12 cellular contexts compared by ENCODE assay signal in genomic region chr11:19995131-19995530, GRCh38.
DNase-seq lines count a peak whose midpoint lies in the region; ATAC-seq, FAIRE-seq and TF ChIP-seq lines count a peak whose summit lies in the region.
"Had no signal": no experiment of that assay in that cellular context is flagged by ENCODE, and none has a peak within 500 bp of the region (broad histone marks: within the 10 kb centered on the region; RNA-seq: fewer than 3 reads in every experiment).

No MANE protein-coding gene starts in this region.

- H3K27me3 ChIP-seq in heart left ventricle (no peaks in the 10 kb centered on the region), small intestine (ENCODE audit: control insufficient read depth in 2 of 2, insufficient read depth in 2 of 2, low read length in 2 of 2) (no peaks in the 10 kb centered on the region)
- H3K27me3 ChIP-seq: vagina had no signal

- ATAC-seq in heart left ventricle: peak; percentile 61 to 90 (median 81)
- no peak for ATAC-seq in HG03432 (IDR thresholded peaks at IDR 0.05; ENCODE audit: unreplicated experiment)
- ATAC-seq in GM21360 (IDR thresholded peaks at IDR 0.05; ENCODE audit: unreplicated experiment): no peak

- peaks cover 0 to 4% (median 0%) of the 10 kb centered on the region in 12 donors for H3K9me3 ChIP-seq in heart left ventricle
- no peaks in the 10 kb centered on the region for H3K9me3 ChIP-seq in small intestine (ENCODE audit: control insufficient read depth, low read depth)
- H3K9me3 ChIP-seq: vagina had no signal

- intact Hi-C loops in heart left ventricle (cut with DNase I): no loop called here

- peak; percentile 88 for DNase-seq in HCEC 1CT
- peak; percentile 93 for DNase-seq in amniotic epithelial cell (ENCODE audit: low read depth)
- DNase-seq in heart left ventricle: peak in 1 of 5 donors; percentile 60
- peak; percentile 69 for DNase-seq in small intestine
- no peak for DNase-seq in NAMALWA (ENCODE audit: low spot score)
- DNase-seq in NCI-H1694 treated with DMSO at 0.1 percent for 48 hours (lab: John Stamatoyannopoulos, UW): no peak
- DNase-seq: activated T-cell treated with anti-CD3 and anti-CD28 coated beads, Interleukin-2, amount 50 U/mL, for 72 hours; NCI-H1417 had no signal

- FAIRE-seq in small intestine (lab: Jason Lieb, UNC): no peak
- FAIRE-seq: endometrium had no signal

- peak in 1 of 2 donors; percentile 31 for TF ChIP-seq POLR2A in heart left ventricle (IDR thresholded peaks at IDR 0.05)

- peaks cover 0 to 32% (median 16%) of the 10 kb centered on the region in 12 donors for H3K4me1 ChIP-seq in heart left ventricle
- no peaks in the 10 kb centered on the region for H3K4me1 ChIP-seq in small intestine (ENCODE audit: control insufficient read depth in 2 of 2, insufficient read depth in 1 of 2, low read depth in 1 of 2, low read length in 1 of 2)
- H3K4me1 ChIP-seq: vagina had no signal

- 55 to 78% (median 60%) methylated on average over 3 of the region's 3 CpGs for WGBS in heart left ventricle, 4 donors
- WGBS in small intestine, 3 donors: 68 to 81% (median 73%) methylated on average over 3 of the region's 3 CpGs

- H3K4me3 ChIP-seq in heart left ventricle (no peak overlapping the region), small intestine (ENCODE audit: low read depth in 1 of 2, low read length in 2 of 2) (no peak overlapping the region)
- H3K4me3 ChIP-seq: vagina had no signal

- H3K36me3 ChIP-seq in heart left ventricle (no peaks in the 10 kb centered on the region), small intestine (ENCODE audit: control insufficient read depth in 2 of 2, insufficient read depth in 2 of 2, low read length in 2 of 2) (no peaks in the 10 kb centered on the region)
- H3K36me3 ChIP-seq: vagina had no signal

- H3K27ac ChIP-seq in heart left ventricle (peak overlapping the region in 9 of 12 donors; percentile 9 to 72 (median 37)), small intestine (ENCODE audit: low read depth in 1 of 2, low read length in 1 of 2) (no peak overlapping the region)
- H3K27ac ChIP-seq: vagina had no signal

- TF ChIP-seq CTCF in heart left ventricle (IDR thresholded peaks at IDR 0.05): no peak

Comparison
In these comparisons a context has a peak if more than half of its experiments do, and no peak if none do; other contexts are left out.
1. DNase-seq: peak in HCEC 1CT (single experiment), amniotic epithelial cell (single experiment) and small intestine (single experiment); none in NAMALWA (single experiment) and NCI-H1694 treated with DMSO at 0.1 percent for 48 hours (single experiment).
2. ATAC-seq: peak in heart left ventricle (4 of 4); none in HG03432 (single experiment) and GM21360 (single experiment).
3. H3K27ac ChIP-seq: peak in heart left ventricle (9 of 12); none in small intestine (0 of 2).